In the genomic region with DNA sequence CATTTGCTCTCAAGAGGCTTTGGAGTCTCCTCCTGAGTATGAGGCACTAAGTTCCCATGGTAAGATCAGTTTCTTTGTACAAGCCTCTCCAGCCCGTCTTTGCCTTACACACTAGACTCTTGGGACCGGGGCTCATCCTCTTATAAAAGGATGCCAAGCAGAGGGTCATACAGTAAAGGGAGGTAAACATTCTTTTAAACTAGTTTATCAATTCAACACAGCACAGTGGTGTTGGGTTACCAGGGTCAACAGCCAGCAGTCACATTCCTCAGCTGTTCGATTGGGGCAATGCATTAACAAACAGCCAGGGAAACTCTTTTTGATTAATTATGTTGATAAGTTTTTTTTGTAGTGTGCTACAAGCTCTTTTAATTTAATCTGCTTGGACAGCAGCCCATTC, we compare ENCODE assay signal across 19 cellular contexts.
"Had no signal": no experiment of that assay in that cellular context is flagged by ENCODE, and none has a peak within 500 bp of the region (broad histone marks: within the 10 kb centered on the region; RNA-seq: fewer than 3 reads in every experiment).

No MANE protein-coding gene starts in this region.

- H3K4me1 Mint-ChIP-seq: activated CD4-positive, alpha-beta memory T cell treated with anti-CD3 and anti-CD28 coated beads, Interleukin-2, amount 10 ng/mL, durations not matched to agents 7 days and 5 days; activated CD4-positive, alpha-beta T cell treated with anti-CD3 and anti-CD28 coated beads for 36 hours; activated naive CD4-positive, alpha-beta T cell treated with anti-CD3 and anti-CD28 coated beads, Interleukin-2, amount 10 ng/mL, durations not matched to agents 7 days and 5 days had no signal

- H3K9me3 ChIP-seq: ascending aorta, right atrium auricular region had no signal

- ATAC-seq: activated CD4-positive, alpha-beta T cell treated with anti-CD3 and anti-CD28 coated beads for 36 hours; left cardiac atrium; natural killer cell; stimulated activated naive CD8-positive, alpha-beta T cell treated with anti-CD3 and anti-CD28 coated beads, Interleukin-15, Interleukin-2, amounts not matched to agents 100 U/mL and 50 U/mL, for 24 hours had no signal

- H3K4me1 ChIP-seq: ascending aorta, right atrium auricular region had no signal

- H3K27ac Mint-ChIP-seq: activated CD4-positive, alpha-beta memory T cell treated with anti-CD3 and anti-CD28 coated beads, Interleukin-2, amount 10 ng/mL, durations not matched to agents 7 days and 5 days; activated CD4-positive, alpha-beta T cell treated with anti-CD3 and anti-CD28 coated beads for 36 hours; activated naive CD4-positive, alpha-beta T cell treated with anti-CD3 and anti-CD28 coated beads, Interleukin-2, amount 10 ng/mL, durations not matched to agents 7 days and 5 days; activated T-cell treated with anti-CD3 and anti-CD28 coated beads, Interleukin-2, amount 50 U/mL, for 24 hours; dendritic cell treated with granulocyte-macrophage colony-stimulating factor and Interleukin-4, amounts not matched to agents 40 ng/mL and 50 ng/mL, for 4 days; natural killer cell had no signal

- H3K27me3 ChIP-seq: ascending aorta, right atrium auricular region had no signal

- H3K36me3 ChIP-seq: ascending aorta, right atrium auricular region, WERI-Rb-1 had no signal

- H3K9me3 Mint-ChIP-seq: activated CD4-positive, alpha-beta memory T cell treated with anti-CD3 and anti-CD28 coated beads, Interleukin-2, amount 10 ng/mL, durations not matched to agents 7 days and 5 days; activated naive CD4-positive, alpha-beta T cell treated with anti-CD3 and anti-CD28 coated beads, Interleukin-2, amount 10 ng/mL, durations not matched to agents 7 days and 5 days; activated T-cell treated with anti-CD3 and anti-CD28 coated beads, Interleukin-2, amount 50 U/mL, for 24 hours; dendritic cell treated with granulocyte-macrophage colony-stimulating factor and Interleukin-4, amounts not matched to agents 40 ng/mL and 50 ng/mL, for 4 days; natural killer cell had no signal

- DNase-seq: activated CD4-positive, alpha-beta memory T cell treated with anti-CD3 and anti-CD28 coated beads, Interleukin-2, amount 10 ng/mL, durations not matched to agents 7 days and 5 days; activated CD4-positive, alpha-beta T cell treated with anti-CD3 and anti-CD28 coated beads for 36 hours; activated naive CD4-positive, alpha-beta T cell treated with anti-CD3 and anti-CD28 coated beads, Interleukin-2, amount 10 ng/mL, durations not matched to agents 7 days and 5 days; activated T-cell treated with anti-CD3 and anti-CD28 coated beads, Interleukin-2, amount 50 U/mL, for 24 hours; effector memory CD4-positive, alpha-beta T cell; foreskin melanocyte; left cardiac atrium; mammary epithelial cell; natural killer cell; posterior cingulate gyrus; small intestine; stimulated activated CD4-positive, alpha-beta T cell treated with anti-CD3 and anti-CD28 coated beads, Interleukin-4, amount 100 ng/mL, for 4 hours; stimulated activated CD8-positive, alpha-beta memory T cell treated with anti-CD3 and anti-CD28 coated beads, Interleukin-4, amount 100 ng/mL, for 48 hours; stimulated activated naive CD8-positive, alpha-beta T cell treated with anti-CD3 and anti-CD28 coated beads, Interleukin-15, Interleukin-2, amounts not matched to agents 100 U/mL and 50 U/mL, for 24 hours; trophoblast cell; WERI-Rb-1 had no signal

- H3K36me3 Mint-ChIP-seq: activated naive CD4-positive, alpha-beta T cell treated with anti-CD3 and anti-CD28 coated beads, Interleukin-2, amount 10 ng/mL, durations not matched to agents 7 days and 5 days; natural killer cell had no signal

- H3K4me3 ChIP-seq: ascending aorta, right atrium auricular region had no signal

- H3K4me3 Mint-ChIP-seq: activated CD4-positive, alpha-beta memory T cell treated with anti-CD3 and anti-CD28 coated beads, Interleukin-2, amount 10 ng/mL, durations not matched to agents 7 days and 5 days; activated CD4-positive, alpha-beta T cell treated with anti-CD3 and anti-CD28 coated beads for 36 hours; activated naive CD4-positive, alpha-beta T cell treated with anti-CD3 and anti-CD28 coated beads, Interleukin-2, amount 10 ng/mL, durations not matched to agents 7 days and 5 days; activated T-cell treated with anti-CD3 and anti-CD28 coated beads, Interleukin-2, amount 50 U/mL, for 24 hours; dendritic cell treated with granulocyte-macrophage colony-stimulating factor and Interleukin-4, amounts not matched to agents 40 ng/mL and 50 ng/mL, for 4 days; natural killer cell had no signal

- FAIRE-seq: small intestine had no signal

- H3K27ac ChIP-seq: ascending aorta, right atrium auricular region, WERI-Rb-1 had no signal
